In the genomic region with DNA sequence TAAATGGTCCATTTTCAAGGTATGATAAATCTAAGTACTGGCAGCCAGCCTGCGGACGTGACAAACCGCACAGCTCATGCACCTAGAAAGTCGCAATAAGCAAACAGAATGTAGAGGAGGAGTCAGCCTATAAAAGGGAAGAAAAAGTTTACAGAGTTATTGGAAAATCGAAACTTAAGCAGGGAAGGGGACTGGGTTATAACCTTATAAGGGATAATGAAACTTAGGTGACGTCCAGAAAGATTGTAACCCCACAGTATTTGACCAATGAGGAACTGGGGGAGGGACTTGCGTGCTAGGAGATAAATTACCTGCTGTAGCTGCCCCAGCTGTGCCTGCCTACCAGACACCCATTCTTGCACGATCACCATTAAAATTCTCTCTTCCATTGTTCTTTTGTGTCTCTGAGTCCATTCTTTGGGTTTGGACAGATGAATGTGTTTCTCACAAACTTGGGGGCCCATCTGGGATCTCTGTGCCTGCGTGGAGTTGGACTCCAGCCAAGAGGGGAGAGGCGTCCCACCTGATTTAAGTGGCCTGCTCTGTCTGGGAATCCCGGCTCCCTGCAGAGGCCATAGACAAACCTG, we compare ENCODE assay signal across 16 cellular contexts.
"Had no signal": no experiment of that assay in that cellular context is flagged by ENCODE, and none has a peak within 500 bp of the region (broad histone marks: within the 10 kb centered on the region; RNA-seq: fewer than 3 reads in every experiment).

No MANE protein-coding gene starts in this region.

- H3K4me3 ChIP-seq: breast epithelium, dorsolateral prefrontal cortex, sigmoid colon had no signal

- DNase-seq: activated CD4-positive, alpha-beta memory T cell treated with anti-CD3 and anti-CD28 coated beads for 36 hours; activated gamma-delta T cell treated with Interleukin-2 at 50 U/mL for 16 hours; activated naive CD8-positive, alpha-beta T cell treated with anti-CD3 and anti-CD28 coated beads, Interleukin-2, amount 10 ng/mL, durations not matched to agents 7 days and 5 days; activated T-cell treated with anti-CD3 and anti-CD28 coated beads, Interleukin-2, amount 50 U/mL, for 48 hours; anterior cingulate cortex; dorsolateral prefrontal cortex; left cardiac atrium; mammary epithelial cell; natural killer cell; occipital lobe; sigmoid colon; stimulated activated CD4-positive, alpha-beta T cell treated with anti-CD3 and anti-CD28 coated beads, Interleukin-12 subunit alpha, Interleukin-12 subunit beta, amount 100 ng/mL, for 4 hours; stimulated activated naive CD4-positive, alpha-beta T cell treated with Interleukin-2 at 50 U/mL for 16 hours had no signal

- H3K27ac ChIP-seq: breast epithelium, dorsolateral prefrontal cortex, sigmoid colon had no signal

- H3K36me3 ChIP-seq: breast epithelium, sigmoid colon had no signal

- H3K27me3 ChIP-seq: sigmoid colon had no signal

- H3K4me1 ChIP-seq: breast epithelium, sigmoid colon had no signal

- H3K9me3 ChIP-seq: breast epithelium, sigmoid colon had no signal

- ATAC-seq: activated CD4-positive, CD25-positive, alpha-beta regulatory T cell treated with anti-CD3 and anti-CD28 coated beads, Interleukin-2, amount 50 U/mL, for 24 hours; esophagus mucosa; left cardiac atrium; natural killer cell had no signal
